ENCODE assay signal across 1 cellular context in the genomic region with DNA sequence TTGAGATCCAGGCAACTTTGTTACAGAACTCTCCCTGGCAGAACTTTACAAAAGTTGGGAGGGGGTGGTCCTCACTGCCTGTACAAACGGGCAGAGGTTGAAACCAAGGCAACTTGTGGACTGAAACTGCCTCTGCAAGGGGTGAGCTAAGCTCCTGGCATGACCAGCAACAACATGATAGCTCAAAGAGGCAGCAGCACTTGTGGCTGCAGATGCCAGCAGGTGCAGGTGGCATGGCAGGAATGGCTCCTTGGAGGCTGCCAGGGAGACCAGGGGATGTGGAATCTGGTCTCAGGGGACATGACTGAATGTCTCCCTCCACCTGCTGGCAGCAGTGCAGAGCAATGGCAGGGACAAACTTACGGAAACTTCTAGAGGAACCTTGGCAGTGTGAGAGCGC.
TF ChIP-seq lines count a peak whose summit lies in the region.

No MANE protein-coding gene starts in this region.

TF ChIP-seq in WTC11, 78 proteins besides CTCF, POLR2A, EP300 and RAD21 (continued from another document):
- no peak for TF ChIP-seq AR (CRISPR knock-in tag; IDR thresholded peaks at IDR 0.05)
- no peak for TF ChIP-seq CREM (CRISPR knock-in tag; IDR thresholded peaks at IDR 0.05)
- TF ChIP-seq, protein P1, sequence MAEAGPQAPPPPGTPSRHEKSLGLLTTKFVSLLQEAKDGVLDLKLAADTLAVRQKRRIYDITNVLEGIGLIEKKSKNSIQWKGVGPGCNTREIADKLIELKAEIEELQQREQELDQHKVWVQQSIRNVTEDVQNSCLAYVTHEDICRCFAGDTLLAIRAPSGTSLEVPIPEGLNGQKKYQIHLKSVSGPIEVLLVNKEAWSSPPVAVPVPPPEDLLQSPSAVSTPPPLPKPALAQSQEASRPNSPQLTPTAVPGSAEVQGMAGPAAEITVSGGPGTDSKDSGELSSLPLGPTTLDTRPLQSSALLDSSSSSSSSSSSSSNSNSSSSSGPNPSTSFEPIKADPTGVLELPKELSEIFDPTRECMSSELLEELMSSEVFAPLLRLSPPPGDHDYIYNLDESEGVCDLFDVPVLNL (CRISPR knock-in tag; IDR thresholded peaks at IDR 0.05; ENCODE audit: borderline replicate concordance, low read depth): no peak
- TF ChIP-seq, protein P2, sequence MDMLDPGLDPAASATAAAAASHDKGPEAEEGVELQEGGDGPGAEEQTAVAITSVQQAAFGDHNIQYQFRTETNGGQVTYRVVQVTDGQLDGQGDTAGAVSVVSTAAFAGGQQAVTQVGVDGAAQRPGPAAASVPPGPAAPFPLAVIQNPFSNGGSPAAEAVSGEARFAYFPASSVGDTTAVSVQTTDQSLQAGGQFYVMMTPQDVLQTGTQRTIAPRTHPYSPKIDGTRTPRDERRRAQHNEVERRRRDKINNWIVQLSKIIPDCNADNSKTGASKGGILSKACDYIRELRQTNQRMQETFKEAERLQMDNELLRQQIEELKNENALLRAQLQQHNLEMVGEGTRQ (CRISPR knock-in tag; IDR thresholded peaks at IDR 0.05): no peak
- no peak for TF ChIP-seq FOXP4 (CRISPR knock-in tag; IDR thresholded peaks at IDR 0.05)
- TF ChIP-seq NR1H2 (CRISPR knock-in tag; IDR thresholded peaks at IDR 0.05): no peak
- TF ChIP-seq ZNF396 (CRISPR knock-in tag; IDR thresholded peaks at IDR 0.05; ENCODE audit: borderline replicate concordance): no peak
- no peak for TF ChIP-seq RORB (CRISPR knock-in tag; IDR thresholded peaks at IDR 0.05)
- no peak for TF ChIP-seq JAZF1 (CRISPR knock-in tag; IDR thresholded peaks at IDR 0.05)
- no peak for TF ChIP-seq ARID4B (CRISPR knock-in tag; IDR thresholded peaks at IDR 0.05; ENCODE audit: borderline replicate concordance)
